ENCODE assay signal across 9 cellular contexts in genomic region chr22:20920881-20921203, GRCh38. TPM values are rescaled to one million over a fixed set of nuclear protein-coding genes. Genes with fewer than 3 reads are reported as not detected.
DNase-seq lines count a peak whose midpoint lies in the region; ATAC-seq and TF ChIP-seq lines count a peak whose summit lies in the region.
"Had no signal": no experiment of that assay in that cellular context is flagged by ENCODE, and none has a peak within 500 bp of the region (broad histone marks: within the 10 kb centered on the region; RNA-seq: fewer than 3 reads in every experiment).

No MANE protein-coding gene starts in this region.

- no peak for TF ChIP-seq EP300 in SK-N-SH (IDR thresholded peaks at IDR 0.05; ENCODE audit: borderline replicate concordance in 1 of 2, low read depth in 1 of 2, low read length in 1 of 2)

- peaks cover 3 to 7% of the 10 kb centered on the region in 2 experiments for H3K36me3 ChIP-seq in SK-N-SH (replicated peaks in 1 of 2; ENCODE audit: control insufficient read depth in 1 of 2, insufficient read depth in 2 of 2, low read length in 1 of 2)
- H3K36me3 ChIP-seq in iPS-20b (ENCODE audit: insufficient read depth, low read depth, low read length) = peaks cover 17% of the 10 kb centered on the region; the same call in 1 of the 2 replicates
- no peaks in the 10 kb centered on the region for H3K36me3 ChIP-seq in thyroid gland

- peak overlapping the region; percentile 67 for H3K4me2 ChIP-seq in SK-N-SH

- TF ChIP-seq RAD21 in SK-N-SH (IDR thresholded peaks at IDR 0.05; ENCODE audit: low read length) = no peak

- TF ChIP-seq POLR2A in thyroid gland (IDR thresholded peaks at IDR 0.05) = no peak

- POLR2A ChIA-PET in SK-N-SH (lab: Yijun Ruan, JAX) = interaction anchor here (0.6 to 0.9 kb wide), 3 partner anchors 29 to 47 kb away, joined by 3 to 4 read pairs (median 3); no protein-coding TSS in a partner anchor

- H3K27ac Mint-ChIP-seq in activated T-helper 1 cell treated with anti-CD3 and anti-CD28 coated beads, Interleukin-12 subunit alpha, Interleukin-12 subunit beta, Interleukin-2, Interleukin-4 antibody, amounts not matched to agents 30 ng/mL and 10 ng/mL and 1 ng/mL, durations not matched to agents 14 hours and 24 hours and 36 hours = peak overlapping the region; percentile 37
- H3K27ac Mint-ChIP-seq in stimulated activated naive B cell treated with anti-CD40 and anti-IgM and Interleukin-4, amounts not matched to agents 10 μg/mL and 1 μg/mL and 100 μg/mL, for 72 hours = no peak overlapping the region

- H3K4me1 ChIP-seq in SK-N-SH (ENCODE audit: control insufficient read depth in 1 of 2, insufficient read depth in 2 of 2, low read depth in 1 of 2, low read length in 1 of 2) (peaks cover 7 to 13% of the 10 kb centered on the region in 2 experiments; a peak in 3 of 4 replicates), iPS-20b (ENCODE audit: insufficient read depth, low read length) (peaks cover 29% of the 10 kb centered on the region), thyroid gland (peaks cover 35 to 37% of the 10 kb centered on the region in 2 donors)

- peaks cover 43% of the 10 kb centered on the region for H3K4me1 Mint-ChIP-seq in activated T-helper 1 cell treated with anti-CD3 and anti-CD28 coated beads, Interleukin-12 subunit alpha, Interleukin-12 subunit beta, Interleukin-2, Interleukin-4 antibody, amounts not matched to agents 30 ng/mL and 10 ng/mL and 1 ng/mL, durations not matched to agents 14 hours and 24 hours and 36 hours (ENCODE audit: low read depth)
- peaks cover 35 to 61% of the 10 kb centered on the region in 2 donors for H3K4me1 Mint-ChIP-seq in stimulated activated naive B cell treated with anti-CD40 and anti-IgM and Interleukin-4, amounts not matched to agents 10 μg/mL and 1 μg/mL and 100 μg/mL, for 72 hours

- no peaks in the 10 kb centered on the region for H3K27me3 Mint-ChIP-seq in activated T-helper 1 cell treated with anti-CD3 and anti-CD28 coated beads, Interleukin-12 subunit alpha, Interleukin-12 subunit beta, Interleukin-2, Interleukin-4 antibody, amounts not matched to agents 30 ng/mL and 10 ng/mL and 1 ng/mL, durations not matched to agents 14 hours and 24 hours and 36 hours (ENCODE audit: insufficient read depth)
- no peaks in the 10 kb centered on the region for H3K27me3 Mint-ChIP-seq in stimulated activated naive B cell treated with anti-CD40 and anti-IgM and Interleukin-4, amounts not matched to agents 10 μg/mL and 1 μg/mL and 100 μg/mL, for 72 hours

- H3K9me3 Mint-ChIP-seq in activated T-helper 1 cell treated with anti-CD3 and anti-CD28 coated beads, Interleukin-12 subunit alpha, Interleukin-12 subunit beta, Interleukin-2, Interleukin-4 antibody, amounts not matched to agents 30 ng/mL and 10 ng/mL and 1 ng/mL, durations not matched to agents 14 hours and 24 hours and 36 hours = no peaks in the 10 kb centered on the region
- H3K9me3 Mint-ChIP-seq in stimulated activated naive B cell treated with anti-CD40 and anti-IgM and Interleukin-4, amounts not matched to agents 10 μg/mL and 1 μg/mL and 100 μg/mL, for 72 hours = no peaks in the 10 kb centered on the region

- WGBS in SK-N-SH (ENCODE audit: low lambda C conversion rate) = 72% methylated on average over 3 of the region's 3 CpGs
- WGBS in thyroid gland, 2 donors = 48 to 50% methylated on average over 3 of the region's 3 CpGs

- peaks cover 3% of the 10 kb centered on the region for H3F3A ChIP-seq in SK-N-SH (replicated peaks; ENCODE audit: insufficient read depth)

- H3K4me3 Mint-ChIP-seq in activated T-helper 1 cell treated with anti-CD3 and anti-CD28 coated beads, Interleukin-12 subunit alpha, Interleukin-12 subunit beta, Interleukin-2, Interleukin-4 antibody, amounts not matched to agents 30 ng/mL and 10 ng/mL and 1 ng/mL, durations not matched to agents 14 hours and 24 hours and 36 hours = peak overlapping the region; percentile 99
- H3K4me3 Mint-ChIP-seq in stimulated activated naive B cell treated with anti-CD40 and anti-IgM and Interleukin-4, amounts not matched to agents 10 μg/mL and 1 μg/mL and 100 μg/mL, for 72 hours = peak overlapping the region; percentile 93 to 97

- H3K4me3 ChIP-seq in SK-N-SH (ENCODE audit: low read depth in 2 of 2, low read length in 1 of 2) (peak overlapping the region; percentile 86 to 98), iPS-20b (ENCODE audit: low read length) (peak overlapping the region; percentile 94), thyroid gland (replicated peaks in 1 of 3) (no peak overlapping the region)

- no peak overlapping the region for H2AFZ ChIP-seq in SK-N-SH (ENCODE audit: low read depth)

- no peak overlapping the region; a peak in 1 of 4 replicates for H3K27ac ChIP-seq in SK-N-SH (ENCODE audit: low read depth in 2 of 2, low read length in 1 of 2)
- H3K27ac ChIP-seq in iPS-20b (ENCODE audit: low read length) = no peak overlapping the region
- no peak overlapping the region for H3K27ac ChIP-seq in thyroid gland

- H3K9ac ChIP-seq in SK-N-SH = peak overlapping the region; percentile 59; the same call in 1 of the 2 replicates
- H3K9ac ChIP-seq in iPS-20b (ENCODE audit: low read depth, low read length) = peak overlapping the region; percentile 38; the same call in 1 of the 2 replicates

- no peaks in the 10 kb centered on the region for H3K9me3 ChIP-seq in SK-N-SH
- H3K9me3 ChIP-seq in iPS-20b (ENCODE audit: insufficient read depth, low read depth, low read length) = no peaks in the 10 kb centered on the region
- H3K9me3 ChIP-seq in thyroid gland = no peaks in the 10 kb centered on the region

- DNase-seq in SK-N-SH = no peak
- DNase-seq in activated T-helper 1 cell treated with anti-CD3 and anti-CD28 coated beads, Interleukin-12 subunit alpha, Interleukin-12 subunit beta, Interleukin-2, Interleukin-4 antibody, amounts not matched to agents 30 ng/mL and 10 ng/mL and 1 ng/mL, durations not matched to agents 14 hours and 24 hours and 36 hours (ENCODE audit: low spot score) = no peak
- DNase-seq in stimulated activated naive B cell treated with anti-CD40 and anti-IgM and Interleukin-4, amounts not matched to agents 10 μg/mL and 1 μg/mL and 100 μg/mL, for 72 hours = no peak
- no peak for DNase-seq in NCI-H1436 (lab: John Stamatoyannopoulos, UW)
- no peak for DNase-seq in thyroid gland
- DNase-seq in activated gamma-delta T cell (lab: John Stamatoyannopoulos, UW) = no peak
- DNase-seq: kidney glomerular epithelial cell had no signal

- CTCF ChIA-PET in SK-N-SH (lab: Yijun Ruan, JAX) = interaction anchor here (0.7 to 3.0 kb wide), 7 partner anchors 11 to 117 kb away, joined by 3 to 18 read pairs (median 4); no protein-coding TSS in a partner anchor

- H3K9me2 ChIP-seq in SK-N-SH = no peaks in the 10 kb centered on the region

- ATAC-seq in SK-N-SH treated with all-trans-retinoic acid at 6 μM for 48 hours = no peak
- ATAC-seq in stimulated activated naive B cell treated with anti-CD40 and anti-IgM and Interleukin-4, amounts not matched to agents 10 μg/mL and 1 μg/mL and 100 μg/mL, for 72 hours (replicated peaks) = no peak

- intact Hi-C loops in activated T-helper 1 cell treated with anti-CD3 and anti-CD28 coated beads, Interleukin-12 subunit alpha, Interleukin-12 subunit beta, Interleukin-2, Interleukin-4 antibody, amounts not matched to agents 30 ng/mL and 10 ng/mL and 1 ng/mL, durations not matched to agents 14 hours and 24 hours and 36 hours (cut with micrococcal nuclease) = loop anchor here (1.0 kb wide), 1 partner anchor 10 kb away; no protein-coding TSS in a partner anchor
- intact Hi-C loops in thyroid gland (cut with DNase I) = no loop called here

- H4K20me1 ChIP-seq in SK-N-SH (ENCODE audit: insufficient read depth) = peaks cover 79% of the 10 kb centered on the region

- H3K36me3 Mint-ChIP-seq in activated T-helper 1 cell treated with anti-CD3 and anti-CD28 coated beads, Interleukin-12 subunit alpha, Interleukin-12 subunit beta, Interleukin-2, Interleukin-4 antibody, amounts not matched to agents 30 ng/mL and 10 ng/mL and 1 ng/mL, durations not matched to agents 14 hours and 24 hours and 36 hours (ENCODE audit: low read depth) = peaks cover 19% of the 10 kb centered on the region
- H3K36me3 Mint-ChIP-seq in stimulated activated naive B cell treated with anti-CD40 and anti-IgM and Interleukin-4, amounts not matched to agents 10 μg/mL and 1 μg/mL and 100 μg/mL, for 72 hours = peaks cover 13 to 28% of the 10 kb centered on the region in 2 donors

- H3K79me2 ChIP-seq in SK-N-SH (ENCODE audit: insufficient read depth) = peaks cover 86% of the 10 kb centered on the region

- no peak for TF ChIP-seq CTCF in SK-N-SH (IDR thresholded peaks at IDR 0.05)
- TF ChIP-seq CTCF in thyroid gland (IDR thresholded peaks at IDR 0.05) = no peak

- H3K27me3 ChIP-seq in SK-N-SH (ENCODE audit: insufficient read depth) (no peaks in the 10 kb centered on the region), iPS-20b (ENCODE audit: insufficient read depth, low read length) (no peaks in the 10 kb centered on the region), thyroid gland (no peaks in the 10 kb centered on the region)

TF ChIP-seq in SK-N-SH treated with all-trans-retinoic acid at 6 μM for 48 hours, 23 proteins besides CTCF, POLR2A, EP300 and RAD21 (continues in another document):
- no peak for TF ChIP-seq ZNF8 (CRISPR knock-in tag; IDR thresholded peaks at IDR 0.05)
- TF ChIP-seq RARB (CRISPR knock-in tag; IDR thresholded peaks at IDR 0.05) = no peak
- TF ChIP-seq ESRRG (CRISPR knock-in tag; IDR thresholded peaks at IDR 0.05) = no peak

RNA-seq across cellular contexts. Expression of gene CRKL, which starts 3.6 kb away (rescaled TPM):
- polyA plus RNA-seq in SK-N-SH (2012; rRNA removed) = 9.6 and 10.2 TPM in 2 replicates
- polyA plus RNA-seq in SK-N-SH (2012; cell fraction: cytosol; rRNA removed) = 12.2 and 12.7 TPM in 2 replicates
- polyA plus RNA-seq in SK-N-SH (2012; cell fraction: nucleus; rRNA removed) = 6.8 and 8.9 TPM in 2 replicates
- 78.2 and 79.2 TPM in 2 replicates for total RNA-seq in activated T-helper 1 cell treated with anti-CD3 and anti-CD28 coated beads, Interleukin-12 subunit alpha, Interleukin-12 subunit beta, Interleukin-2, Interleukin-4 antibody, amounts not matched to agents 30 ng/mL and 10 ng/mL and 1 ng/mL, durations not matched to agents 14 hours and 24 hours and 36 hours
- 10 to 100 TPM; 38.5 to 47.8 (median 42.1) TPM for total RNA-seq in thyroid gland

RNA-seq across cellular contexts. Expression of gene AIFM3, which starts 46.2 kb away (rescaled TPM):
- polyA plus RNA-seq in SK-N-SH (2012; rRNA removed) = 1.3 and 1.7 TPM in 2 replicates
- 0.77 and 0.98 TPM in 2 replicates for polyA plus RNA-seq in SK-N-SH (2012; cell fraction: cytosol; rRNA removed)
- 4.7 and 6.1 TPM in 2 replicates for polyA plus RNA-seq in SK-N-SH (2012; cell fraction: nucleus; rRNA removed)
- 0.88 and 0.93 TPM in 2 replicates for total RNA-seq in activated T-helper 1 cell treated with anti-CD3 and anti-CD28 coated beads, Interleukin-12 subunit alpha, Interleukin-12 subunit beta, Interleukin-2, Interleukin-4 antibody, amounts not matched to agents 30 ng/mL and 10 ng/mL and 1 ng/mL, durations not matched to agents 14 hours and 24 hours and 36 hours
- total RNA-seq in thyroid gland = 1 to 10 TPM in 2 of 4 donors, under 1 TPM in 2; 0.11 to 2.0 (median 0.80) TPM

Comparison
In these comparisons a context has a peak if more than half of its experiments do, and no peak if none do; other contexts are left out.
1. H3K4me3 ChIP-seq: peak in SK-N-SH (2 of 2) and iPS-20b (single experiment); none in thyroid gland (0 of 3).